ENCODE assay signal across 8 cellular contexts in genomic region chr11:62556102-62556871, GRCh38. TPM values are rescaled to one million over a fixed set of nuclear protein-coding genes. Genes with fewer than 3 reads are reported as not detected.
A peak's percentile ranks its signal among the peaks of the same experiment; 100 is the strongest.
DNase-seq lines count a peak whose midpoint lies in the region; ATAC-seq and TF ChIP-seq lines count a peak whose summit lies in the region.

No MANE protein-coding gene starts in this region.

- no peak overlapping the region for H4K8ac ChIP-seq in H9 (replicated peaks; ENCODE audit: insufficient read length, low read depth, low read length)

- H3K4me3 ChIP-seq in DND-41 (ENCODE audit: low read depth in 1 of 2, low read length in 2 of 2), result peak overlapping the region in 1 of 2 experiments; percentile 42; a peak in 2 of 4 replicates
- no peak overlapping the region for H3K4me3 ChIP-seq in choroid plexus epithelial cell (ENCODE audit: low read depth, low read length)

- H2BK120ac ChIP-seq in H9 (ENCODE audit: low read depth, low read length, poor library complexity, severe bottlenecking), result no peak overlapping the region

- TF ChIP-seq CTCF in DND-41 (IDR thresholded peaks at IDR 0.05; ENCODE audit: borderline replicate concordance, extremely low read depth, low read length, poor library complexity, severe bottlenecking), result peak; percentile 30
- no peak for TF ChIP-seq CTCF in H9 (conservative IDR thresholded peaks at IDR 0.05)
- TF ChIP-seq CTCF in choroid plexus epithelial cell (conservative IDR thresholded peaks at IDR 0.05; ENCODE audit: low read depth, low read length), result no peak

- H3K4me2 ChIP-seq in DND-41 (ENCODE audit: insufficient read depth, low read length), result peak overlapping the region; percentile 59
- no peak overlapping the region for H3K4me2 ChIP-seq in H9 (ENCODE audit: insufficient read depth, insufficient read length, low read length)

- H3K36me3 ChIP-seq in DND-41 (ENCODE audit: insufficient read depth, low read length), result peaks cover 36% of the 10 kb centered on the region

- H3K9ac ChIP-seq in DND-41 (ENCODE audit: low read depth, low read length), result peak overlapping the region; percentile 46
- H3K9ac ChIP-seq in H9 (ENCODE audit: extremely low read depth, insufficient read length, low read length), result no peak overlapping the region

- peaks cover 39% of the 10 kb centered on the region for H4K20me1 ChIP-seq in DND-41 (ENCODE audit: insufficient read depth, low read length)
- peaks cover 2% of the 10 kb centered on the region for H4K20me1 ChIP-seq in H9 (ENCODE audit: control insufficient read depth, insufficient read depth, insufficient read length)

- DNase-seq in DND-41 (peak; percentile 95), H9 (peak; percentile 90), NCI-H2029 treated with DMSO at 0.1 percent for 48 hours (lab: John Stamatoyannopoulos, UW) (peak; percentile 61), choroid plexus epithelial cell (ENCODE audit: low read depth) (peak; percentile 90), left kidney (ENCODE audit: low read depth, low spot score) (peak; percentile 94)
- DNase-seq in activated CD4-positive, CD25-positive, alpha-beta regulatory T cell treated with anti-CD3 and anti-CD28 coated beads, Interleukin-2, amount 50 U/mL, for 72 hours, result peak; percentile 72
- DNase-seq in stimulated activated CD4-positive, alpha-beta T cell treated with anti-CD3 and anti-CD28 coated beads, TNF-alpha, amount 100 ng/mL, for 1 hour (ENCODE audit: low read depth in 3 of 3, low spot score in 1 of 3), result peak; percentile 42 to 67 (median 64)

- no peaks in the 10 kb centered on the region for H3K9me3 ChIP-seq in DND-41 (ENCODE audit: insufficient read depth, low read length, severe bottlenecking)
- H3K9me3 ChIP-seq in H9 (ENCODE audit: control insufficient read depth, low read depth, low read length), result no peaks in the 10 kb centered on the region

- peak overlapping the region; percentile 2 to 51; a peak in 2 of 5 replicates for H3K4me3 Mint-ChIP-seq in H9

- H3K56ac ChIP-seq in H9 (ENCODE audit: insufficient read length, low read depth, low read length), result no peak overlapping the region

- peaks cover 3% of the 10 kb centered on the region for H3K27me3 Mint-ChIP-seq in H9 (ENCODE audit: low read depth)

- no peak overlapping the region for H4K5ac ChIP-seq in H9 (ENCODE audit: insufficient read length, low read depth, low read length)

- H3K27ac Mint-ChIP-seq in H9, result peak overlapping the region; percentile 93 to 98 (median 96)

- H3K36me3 Mint-ChIP-seq in H9 (ENCODE audit: insufficient read depth in 1 of 3, low read depth in 3 of 3), result peaks cover 30 to 60% (median 45%) of the 10 kb centered on the region in 3 experiments

- H3K9me3 Mint-ChIP-seq in H9, result no peaks in the 10 kb centered on the region; a peak in 1 of 5 replicates

- H3K18ac ChIP-seq in H9 (ENCODE audit: insufficient read length, low read depth, low read length), result peak overlapping the region; percentile 43

- H3K4me1 Mint-ChIP-seq in H9, result peaks cover 73 to 80% of the 10 kb centered on the region in 2 experiments

- peaks cover 6% of the 10 kb centered on the region; the same call in 1 of the 2 replicates for H3K79me2 ChIP-seq in DND-41 (ENCODE audit: insufficient read depth, low read length)
- H3K79me2 ChIP-seq in H9 (ENCODE audit: insufficient read depth, low read length), result no peaks in the 10 kb centered on the region

- H4K91ac ChIP-seq in H9 (ENCODE audit: insufficient read length, low read depth, low read length), result no peak overlapping the region

- no peaks in the 10 kb centered on the region for H3K23me2 ChIP-seq in H9 (ENCODE audit: insufficient read length, low read depth, low read length, poor library complexity, severe bottlenecking)

- ATAC-seq in DND-41 (ENCODE audit: insufficient read depth, low read depth) (peak; percentile 89), HG02588 (IDR thresholded peaks at IDR 0.05; ENCODE audit: unreplicated experiment) (no peak)

- H3K14ac ChIP-seq in H9 (ENCODE audit: insufficient read depth, low read length), result 0 out of 2 replicates have a peak overlapping the region, but pooled peaks have one; percentile 27

- WGBS in H9 (ENCODE audit: extremely low coverage, insufficient read length, low lambda C conversion rate), result no CpG with 5 or more reads among the region's 14 CpGs

- H2BK15ac ChIP-seq in H9 (ENCODE audit: low read depth, low read length), result no peak overlapping the region

- no peak overlapping the region for H2BK5ac ChIP-seq in H9 (ENCODE audit: insufficient read length, low read length)

- no peak overlapping the region for H3T11ph ChIP-seq in H9 (ENCODE audit: low read length)

- H3K23ac ChIP-seq in H9 (ENCODE audit: insufficient read length, low read depth, low read length), result no peak overlapping the region

- no peaks in the 10 kb centered on the region for H3K79me1 ChIP-seq in H9 (ENCODE audit: insufficient read depth, low read depth, low read length, poor library complexity, severe bottlenecking)

- H2BK12ac ChIP-seq in H9 (ENCODE audit: insufficient read length, low read depth, low read length), result peak overlapping the region; percentile 42

- H2AK5ac ChIP-seq in H9 (ENCODE audit: insufficient read length, low read length), result no peak overlapping the region

- peak overlapping the region; percentile 92 for H3K27ac ChIP-seq in DND-41 (ENCODE audit: low read length)
- H3K27ac ChIP-seq in H9 (ENCODE audit: insufficient read length, low read depth, low read length), result peak overlapping the region; percentile 4

- H3K4me1 ChIP-seq in DND-41 (ENCODE audit: insufficient read depth, low read length) (peaks cover 76% of the 10 kb centered on the region), H9 (ENCODE audit: insufficient read depth, low read length) (peaks cover 24% of the 10 kb centered on the region; the same call in 1 of the 2 replicates)

- H2AFZ ChIP-seq in DND-41 (ENCODE audit: low read depth, low read length), result no peak overlapping the region
- H2AFZ ChIP-seq in H9 (ENCODE audit: low read length), result no peak overlapping the region

- no peak overlapping the region for H3K4ac ChIP-seq in H9 (ENCODE audit: low read depth, low read length)

- H3K27me3 ChIP-seq in DND-41 (ENCODE audit: insufficient read depth, low read length, poor library complexity) (no peaks in the 10 kb centered on the region), H9 (ENCODE audit: insufficient read depth, low read length) (no peaks in the 10 kb centered on the region)

- no peak overlapping the region for H2BK20ac ChIP-seq in H9 (ENCODE audit: low read depth, low read length, poor library complexity, severe bottlenecking)

RNA-seq across cellular contexts. Expression of gene AHNAK, which starts 9.7 kb away (rescaled TPM):
- total RNA-seq in H9 (2021), result 13.9 and 15.2 TPM in 2 replicates

RNA-seq across cellular contexts. Expression of gene EEF1G, which starts 17.4 kb away (rescaled TPM):
- 1,790 and 1,800 TPM in 2 replicates for total RNA-seq in H9 (2021)

RNA-seq across cellular contexts. Expression of gene TUT1, which starts 35.0 kb away (rescaled TPM):
- total RNA-seq in H9 (2021), result 20.7 and 24.9 TPM in 2 replicates

RNA-seq across cellular contexts. Expression of gene MTA2, which starts 45.4 kb away (rescaled TPM):
- total RNA-seq in H9 (2021), result 143 and 149 TPM in 2 replicates

RNA-seq across cellular contexts. Expression of gene EML3, which starts 56.3 kb away (rescaled TPM):
- total RNA-seq in H9 (2021), result 35.3 and 40.6 TPM in 2 replicates
